In genomic region chr18:63907649-63908048, GRCh38 we compare ENCODE assay signal across 13 cellular contexts. TPM values are rescaled to one million over a fixed set of nuclear protein-coding genes. Genes with fewer than 3 reads are reported as not detected.
DNase-seq lines count a peak whose midpoint lies in the region; ATAC-seq, FAIRE-seq and TF ChIP-seq lines count a peak whose summit lies in the region.
"Had no signal": no experiment of that assay in that cellular context is flagged by ENCODE, and none has a peak within 500 bp of the region (broad histone marks: within the 10 kb centered on the region; RNA-seq: fewer than 3 reads in every experiment).

Gene SERPINB10 (plus strand): TSS chr18:63907958. CDS start chr18:63915511, 7,553 bp downstream.

- H3K4me3 ChIP-seq in keratinocyte (ENCODE audit: control insufficient read depth in 2 of 3, extremely low read depth in 1 of 3, insufficient read depth in 2 of 3, low read depth in 1 of 3, low read length in 3 of 3) (no peak within 1 kb of the TSS), endodermal cell (ENCODE audit: low read length) (no peak within 1 kb of the TSS)
- H3K4me3 ChIP-seq: spleen had no signal

- H3K27me3 Mint-ChIP-seq in endodermal cell (ENCODE audit: insufficient read depth) = peaks cover 2% of the 10 kb centered on the region

- no peaks in the 10 kb centered on the region for H4K20me1 ChIP-seq in keratinocyte (ENCODE audit: control insufficient read depth, extremely low read depth, insufficient read depth, low read length)

- peak; percentile 5 for DNase-seq in keratinocyte (ENCODE audit: low read depth, low spot score)
- DNase-seq in NAMALWA (ENCODE audit: low spot score) = no peak
- DNase-seq in activated CD4-positive, CD25-positive, alpha-beta regulatory T cell (lab: John Stamatoyannopoulos, UW) = no peak
- DNase-seq in endodermal cell = no peak
- DNase-seq: amniotic stem cell; IMR-90; spleen; stimulated activated naive CD4-positive, alpha-beta T cell; T-helper 1 cell had no signal

- H3K27ac ChIP-seq in keratinocyte (ENCODE audit: control insufficient read depth, insufficient read depth, low read length) (no peak within 1 kb of the TSS), endodermal cell (ENCODE audit: low read depth, low read length) (no peak within 1 kb of the TSS)

- H3K27ac Mint-ChIP-seq in endodermal cell = no peak within 1 kb of the TSS

- H3K79me2 ChIP-seq in keratinocyte (ENCODE audit: control insufficient read depth, insufficient read depth, low read length) = no peaks in the 10 kb centered on the region

- H3K9me3 ChIP-seq in keratinocyte (ENCODE audit: control insufficient read depth, low read depth, low read length) (no peaks in the 10 kb centered on the region), endodermal cell (ENCODE audit: control insufficient read depth, low read length) (no peaks in the 10 kb centered on the region)

- no peak within 1 kb of the TSS for H2AFZ ChIP-seq in keratinocyte (ENCODE audit: control insufficient read depth, low read length)

- H3K4me2 ChIP-seq in keratinocyte (ENCODE audit: control insufficient read depth, extremely low read depth, insufficient read depth, low read depth, low read length) = no peak within 1 kb of the TSS

- H3K4me1 ChIP-seq in keratinocyte (ENCODE audit: control insufficient read depth, extremely low read depth, insufficient read depth, low read length) (peaks cover 13% of the 10 kb centered on the region), endodermal cell (ENCODE audit: control insufficient read depth, insufficient read depth, low read length) (no peaks in the 10 kb centered on the region)
- H3K4me1 ChIP-seq: spleen had no signal

- no peak for FAIRE-seq in keratinocyte (lab: Jason Lieb, UNC)

- no peaks in the 10 kb centered on the region for H3K4me1 Mint-ChIP-seq in endodermal cell

- no peaks in the 10 kb centered on the region for H3K36me3 Mint-ChIP-seq in endodermal cell (ENCODE audit: low read depth)

- H3K9me1 ChIP-seq in keratinocyte (ENCODE audit: control insufficient read depth, extremely low read depth, insufficient read depth, low read length) = no peaks in the 10 kb centered on the region

- no peaks in the 10 kb centered on the region for H3K9me3 Mint-ChIP-seq in endodermal cell

- H3K9ac ChIP-seq in keratinocyte (ENCODE audit: control insufficient read depth, extremely low read depth, insufficient read depth, low read length) (no peak within 1 kb of the TSS), endodermal cell (ENCODE audit: extremely low read depth, low read length, poor library complexity, severe bottlenecking) (no peak within 1 kb of the TSS)

- TF ChIP-seq CTCF in keratinocyte (optimal IDR thresholded peaks at IDR 0.05 in 1 of 3, IDR thresholded peaks at IDR 0.05 in 1 of 3, conservative IDR thresholded peaks at IDR 0.05 in 1 of 3; ENCODE audit: extremely low read depth in 1 of 3, insufficient read depth in 2 of 3, low read length in 3 of 3) (no peak), endodermal cell (conservative IDR thresholded peaks at IDR 0.05) (no peak)

- ATAC-seq in GM18907 (IDR thresholded peaks at IDR 0.05; ENCODE audit: unreplicated experiment) (peak; percentile 48), GM21825 (IDR thresholded peaks at IDR 0.05; ENCODE audit: unreplicated experiment) (peak; percentile 56), HG03378 (IDR thresholded peaks at IDR 0.05; ENCODE audit: unreplicated experiment) (peak; percentile 74)

- no peak within 1 kb of the TSS for H3K4me3 Mint-ChIP-seq in endodermal cell

- peaks cover 5 to 7% of the 10 kb centered on the region in 2 experiments for H3K36me3 ChIP-seq in keratinocyte (ENCODE audit: control insufficient read depth in 2 of 2, extremely low read depth in 1 of 2, insufficient read depth in 2 of 2, low read length in 2 of 2)
- H3K36me3 ChIP-seq in endodermal cell (ENCODE audit: control insufficient read depth, insufficient read depth, low read length) = no peaks in the 10 kb centered on the region
- H3K36me3 ChIP-seq: spleen had no signal

- dilution Hi-C loops in keratinocyte (cut with MboI; ENCODE audit: extremely low pct_ligation_motif_present, low sequenced_read_pairs) = no loop called here

- H3K27me3 ChIP-seq in keratinocyte (ENCODE audit: control insufficient read depth, extremely low read depth, insufficient read depth, low read length) (no peaks in the 10 kb centered on the region), endodermal cell (ENCODE audit: control insufficient read depth, insufficient read depth, low read length, poor library complexity, severe bottlenecking) (no peaks in the 10 kb centered on the region)
- H3K27me3 ChIP-seq: spleen had no signal

RNA-seq across cellular contexts. Expression of gene SERPINB10, which starts in this region (rescaled TPM):
- 4.2 to 10.1 TPM (median 5.8 TPM) in 3 replicates for polyA plus RNA-seq in keratinocyte
- 247 TPM for polyA plus RNA-seq in keratinocyte (2011; ENCODE audit: low read depth)
- 2.1 and 3.8 TPM in 2 replicates for polyA plus RNA-seq in keratinocyte (2011; cell fraction: cytosol; rRNA removed)
- polyA plus RNA-seq in keratinocyte (2011; cell fraction: nucleus; rRNA removed) = 25.8 and 26.4 TPM in 2 replicates
- 2.2 and 3.9 TPM in 2 replicates for polyA plus RNA-seq in keratinocyte (2012; ENCODE audit: low replicate concordance)
- 0.23 to 6.9 TPM (median 2.7 TPM) in 3 replicates for polyA minus RNA-seq in keratinocyte
- polyA minus RNA-seq in keratinocyte (2011; cell fraction: cytosol; rRNA and poly(A)+ RNA removed) = 1.5 TPM
- polyA minus RNA-seq in keratinocyte (2011; cell fraction: nucleus; rRNA and poly(A)+ RNA removed) = 5.9 and 17.1 TPM in 2 replicates
- not detected for total RNA-seq in endodermal cell
- not detected for polyA plus RNA-seq in endodermal cell (2013, experiment 1 of 2)
- not detected for polyA plus RNA-seq in endodermal cell (2013, experiment 2 of 2)
- total RNA-seq: IMR-90, NCI-H460 had no signal
- polyA plus RNA-seq: IMR-90 had no signal
